In the genomic region with DNA sequence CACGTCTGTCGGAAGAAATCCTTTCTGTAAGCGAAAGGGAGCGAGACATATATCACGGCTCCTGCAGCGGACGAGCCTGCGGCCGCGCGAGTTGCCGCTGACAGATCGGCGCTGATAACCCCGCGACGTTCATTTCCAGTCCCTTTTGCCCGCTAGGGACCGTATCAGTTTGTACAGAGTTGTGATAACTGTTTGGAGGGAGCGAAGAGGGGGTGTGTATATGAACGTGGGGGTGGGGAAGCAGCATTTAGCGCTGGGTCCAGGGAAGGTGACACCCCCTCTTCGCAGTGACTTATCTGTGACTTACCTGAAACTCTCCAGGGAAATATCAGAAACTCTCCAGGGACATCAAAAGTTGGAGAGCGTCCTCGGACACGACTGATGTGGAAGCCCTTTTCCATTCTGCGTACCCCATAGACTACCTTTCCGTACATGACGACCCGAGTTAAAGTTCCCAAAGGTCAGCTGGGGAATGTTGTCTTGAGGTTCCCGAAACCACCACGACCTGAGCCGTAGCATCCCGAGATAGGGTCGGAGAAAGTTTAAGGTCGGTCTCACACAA, we compare ENCODE assay signal across 8 cellular contexts. TPM values are rescaled to one million over a fixed set of nuclear protein-coding genes. Genes with fewer than 3 reads are reported as not detected.
DNase-seq lines count a peak whose midpoint lies in the region; ATAC-seq and TF ChIP-seq lines count a peak whose summit lies in the region.

No MANE protein-coding gene starts in this region.

- peaks cover 51% of the 10 kb centered on the region for H3K27me3 ChIP-seq in BLaER1
- H3K27me3 ChIP-seq in MG63 = 0 out of 2 replicates have a peak, but pooled peaks cover 7% of the 10 kb centered on the region
- H3K27me3 ChIP-seq in liver (ENCODE audit: control insufficient read depth in 4 of 4, insufficient read depth in 4 of 4, low read length in 3 of 4) = no peaks in the 10 kb centered on the region
- peaks cover 39 to 100% (median 95%) of the 10 kb centered on the region in 45 donors for H3K27me3 ChIP-seq in dorsolateral prefrontal cortex

- H3K9ac ChIP-seq in BLaER1 (no peak overlapping the region), liver (ENCODE audit: low read depth in 1 of 2, low read length in 2 of 2) (peak overlapping the region in 1 of 2 donors; percentile 95)

- H3K27ac ChIP-seq in BLaER1 (no peak overlapping the region), liver (ENCODE audit: low read depth in 1 of 2, low read length in 2 of 2) (peak overlapping the region; percentile 95 to 100), dorsolateral prefrontal cortex (no peak overlapping the region)

- peaks cover 34% of the 10 kb centered on the region for H4K20me1 ChIP-seq in BLaER1

- TF ChIP-seq RAD21 in liver (IDR thresholded peaks at IDR 0.05) = peak; percentile 32 to 59

- H3K9me3 ChIP-seq in BLaER1 (peaks cover 32% of the 10 kb centered on the region), MG63 (no peaks in the 10 kb centered on the region), liver (ENCODE audit: control insufficient read depth in 4 of 4, low read length in 3 of 4) (no peaks in the 10 kb centered on the region)

- ATAC-seq in HG03378 (IDR thresholded peaks at IDR 0.05; ENCODE audit: unreplicated experiment) = no peak

- TF ChIP-seq CTCF in liver (IDR thresholded peaks at IDR 0.05; ENCODE audit: low read depth, low read length, missing input control) (peak; percentile 21), dorsolateral prefrontal cortex (IDR thresholded peaks at IDR 0.05 in 54 of 56, conservative IDR thresholded peaks at IDR 0.05 in 2 of 56; ENCODE audit: low read depth in 1 of 56, partially characterized antibody in 56 of 56) (no peak)

- H3K4me2 ChIP-seq in BLaER1 = peak overlapping the region; percentile 92

- DNase-seq in MG63 (peak; percentile 23), astrocyte of the hippocampus (ENCODE audit: low read depth, low spot score) (peak; percentile 60), MV-4-11 (lab: John Stamatoyannopoulos, UW) (no peak), dorsolateral prefrontal cortex (no peak), hippocampal formation (lab: John Stamatoyannopoulos, UW) (no peak)

- intact Hi-C loops in dorsolateral prefrontal cortex (cut with DNase I) = no loop called here

- peaks cover 11% of the 10 kb centered on the region for H3K4me1 ChIP-seq in BLaER1
- H3K4me1 ChIP-seq in liver (ENCODE audit: control insufficient read depth in 4 of 4, insufficient read depth in 4 of 4, low read length in 3 of 4) = peaks cover 12 to 41% (median 21%) of the 10 kb centered on the region in 4 donors

- under 1% methylated on average over 36 of the region's 36 CpGs for WGBS in liver

- H3K4me3 ChIP-seq in BLaER1 (peak overlapping the region; percentile 89), MG63 (peak overlapping the region; percentile 83), liver (ENCODE audit: low read depth in 1 of 3, low read length in 3 of 3) (peak overlapping the region; percentile 44 to 77 (median 72)), dorsolateral prefrontal cortex (peak overlapping the region in 21 of 59 donors; percentile 5 to 79 (median 66))

- H3K36me3 ChIP-seq in BLaER1 = peaks cover 20% of the 10 kb centered on the region
- peaks cover 18% of the 10 kb centered on the region for H3K36me3 ChIP-seq in MG63
- peaks cover 0 to 7% (median 0%) of the 10 kb centered on the region in 4 donors for H3K36me3 ChIP-seq in liver (ENCODE audit: control insufficient read depth in 4 of 4, insufficient read depth in 3 of 4, low read depth in 1 of 4, low read length in 3 of 4)

TF ChIP-seq in liver, 16 proteins besides CTCF, POLR2A, EP300 and RAD21:
- TF ChIP-seq, protein P1, sequence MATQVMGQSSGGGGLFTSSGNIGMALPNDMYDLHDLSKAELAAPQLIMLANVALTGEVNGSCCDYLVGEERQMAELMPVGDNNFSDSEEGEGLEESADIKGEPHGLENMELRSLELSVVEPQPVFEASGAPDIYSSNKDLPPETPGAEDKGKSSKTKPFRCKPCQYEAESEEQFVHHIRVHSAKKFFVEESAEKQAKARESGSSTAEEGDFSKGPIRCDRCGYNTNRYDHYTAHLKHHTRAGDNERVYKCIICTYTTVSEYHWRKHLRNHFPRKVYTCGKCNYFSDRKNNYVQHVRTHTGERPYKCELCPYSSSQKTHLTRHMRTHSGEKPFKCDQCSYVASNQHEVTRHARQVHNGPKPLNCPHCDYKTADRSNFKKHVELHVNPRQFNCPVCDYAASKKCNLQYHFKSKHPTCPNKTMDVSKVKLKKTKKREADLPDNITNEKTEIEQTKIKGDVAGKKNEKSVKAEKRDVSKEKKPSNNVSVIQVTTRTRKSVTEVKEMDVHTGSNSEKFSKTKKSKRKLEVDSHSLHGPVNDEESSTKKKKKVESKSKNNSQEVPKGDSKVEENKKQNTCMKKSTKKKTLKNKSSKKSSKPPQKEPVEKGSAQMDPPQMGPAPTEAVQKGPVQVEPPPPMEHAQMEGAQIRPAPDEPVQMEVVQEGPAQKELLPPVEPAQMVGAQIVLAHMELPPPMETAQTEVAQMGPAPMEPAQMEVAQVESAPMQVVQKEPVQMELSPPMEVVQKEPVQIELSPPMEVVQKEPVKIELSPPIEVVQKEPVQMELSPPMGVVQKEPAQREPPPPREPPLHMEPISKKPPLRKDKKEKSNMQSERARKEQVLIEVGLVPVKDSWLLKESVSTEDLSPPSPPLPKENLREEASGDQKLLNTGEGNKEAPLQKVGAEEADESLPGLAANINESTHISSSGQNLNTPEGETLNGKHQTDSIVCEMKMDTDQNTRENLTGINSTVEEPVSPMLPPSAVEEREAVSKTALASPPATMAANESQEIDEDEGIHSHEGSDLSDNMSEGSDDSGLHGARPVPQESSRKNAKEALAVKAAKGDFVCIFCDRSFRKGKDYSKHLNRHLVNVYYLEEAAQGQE (IDR thresholded peaks at IDR 0.05) = no peak
- TF ChIP-seq YY1 (IDR thresholded peaks at IDR 0.05) = peak; percentile 63

RNA-seq across cellular contexts. Expression of gene GATA6, which starts 0.9 kb away (rescaled TPM):
- 34.0 and 42.3 TPM in 2 replicates for total RNA-seq in MG63 (2014; rRNA removed; shearing (Covaris generic); ENCODE audit: low replicate concordance)
- total RNA-seq in liver (1 to 10 TPM; 3.5 to 6.6 TPM), dorsolateral prefrontal cortex (1 to 10 TPM in 2 of 120 experiments, under 1 TPM in 36, not detected in 82; 0.10 to 1.5 (median 0.28) TPM)
- polyA plus RNA-seq in liver = 1 to 10 TPM; 1.8 to 6.2 TPM

Comparison
In these comparisons a context has a peak if more than half of its experiments do, and no peak if none do; other contexts are left out.
1. H3K27ac ChIP-seq: peak in liver (2 of 2); none in BLaER1 (single experiment) and dorsolateral prefrontal cortex (0 of 59).
2. DNase-seq: peak in MG63 (single experiment) and astrocyte of the hippocampus (single experiment); none in MV-4-11 (single experiment), dorsolateral prefrontal cortex (0 of 10) and hippocampal formation (0 of 2).